22 cellular contexts compared by ENCODE assay signal in the genomic region with DNA sequence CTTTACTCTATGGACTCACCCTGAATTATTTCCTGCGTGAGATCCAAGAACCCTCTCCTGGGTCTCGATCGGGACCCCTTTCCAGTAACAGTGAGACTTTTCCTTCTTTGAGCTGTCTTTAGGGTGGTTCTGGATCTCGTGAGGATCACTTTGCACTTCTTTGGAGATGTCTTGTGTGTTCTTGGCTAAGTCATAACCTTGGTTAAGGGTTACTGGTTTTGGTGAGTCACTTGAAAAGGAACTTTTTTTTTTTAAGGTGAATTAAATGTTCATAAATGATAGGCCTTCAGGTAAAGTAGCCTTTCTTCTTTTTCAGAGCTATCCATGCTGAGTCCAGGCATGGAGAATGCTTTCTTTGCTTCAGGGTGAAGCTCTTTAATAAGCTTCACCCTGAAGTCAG. TPM values are rescaled to one million over a fixed set of nuclear protein-coding genes. Genes with fewer than 3 reads are reported as not detected.
DNase-seq lines count a peak whose midpoint lies in the region; ATAC-seq and TF ChIP-seq lines count a peak whose summit lies in the region.
"Had no signal": no experiment of that assay in that cellular context is flagged by ENCODE, and none has a peak within 500 bp of the region (broad histone marks: within the 10 kb centered on the region; RNA-seq: fewer than 3 reads in every experiment).

No MANE protein-coding gene starts in this region.

- WGBS in adrenal gland, 4 donors, result 77 to 81% (median 79%) methylated on average over 4 of the region's 4 CpGs

- H3K27ac ChIP-seq in HCT116 (ENCODE audit: low read depth, low read length), result no peak overlapping the region
- H3K27ac ChIP-seq in adrenal gland, result peak overlapping the region in 3 of 5 donors; percentile 18 to 82 (median 77)
- no peak overlapping the region for H3K27ac ChIP-seq in upper lobe of right lung
- H3K27ac ChIP-seq: BLaER1, left lung, suprapubic skin had no signal

- no peak overlapping the region for H3K27ac Mint-ChIP-seq in progenitor cell of endocrine pancreas
- H3K27ac Mint-ChIP-seq: activated naive CD8-positive, alpha-beta T cell treated with anti-CD3 and anti-CD28 coated beads, Interleukin-2, amount 50 U/mL, for 24 hours; natural killer cell treated with Interleukin-12 subunit alpha and Interleukin-12 subunit beta and Interleukin-15 and Interleukin-18, amount 100 ng/mL, for 72 hours had no signal

- RAD21 ChIA-PET in HCT116 (lab: Charles Lee; ENCODE audit: low non-redundant PET in 1 of 2, low total read pairs in 2 of 2, uncharacterized antibody in 2 of 2, unreplicated experiment in 2 of 2), result interaction anchor here in 1 of 2 experiments (1.1 kb wide), 1 partner anchor 8 kb away, joined by 4 read pairs; no protein-coding TSS in a partner anchor

- intact Hi-C loops in HCT116 (cut with micrococcal nuclease), result no loop called here
- intact Hi-C loops in adrenal gland (cut with DNase I), result no loop called here
- intact Hi-C loops in upper lobe of right lung (cut with DNase I), result no loop called here

- H3K27me3 ChIP-seq in HCT116 (ENCODE audit: insufficient read depth, low read length) (peaks cover 4% of the 10 kb centered on the region; the same call in 1 of the 2 replicates), adrenal gland (no peaks in the 10 kb centered on the region), skeletal muscle satellite cell (ENCODE audit: control insufficient read depth, insufficient read depth, low read length) (no peaks in the 10 kb centered on the region), upper lobe of right lung (no peaks in the 10 kb centered on the region), MG63 (no peaks in the 10 kb centered on the region; the same call in 1 of the 2 replicates)
- H3K27me3 ChIP-seq: BLaER1, left lung had no signal

- H3K4me1 ChIP-seq in HCT116 (ENCODE audit: control insufficient read depth in 1 of 2, insufficient read depth in 2 of 2, low read length in 2 of 2) (peaks cover 16 to 31% of the 10 kb centered on the region in 2 experiments), adrenal gland (replicated peaks in 1 of 2) (peaks cover 11 to 12% of the 10 kb centered on the region in 2 donors), skeletal muscle satellite cell (ENCODE audit: control insufficient read depth, insufficient read depth, low read length) (peaks cover 24% of the 10 kb centered on the region), upper lobe of right lung (peaks cover 4% of the 10 kb centered on the region)
- H3K4me1 ChIP-seq: left lung, suprapubic skin had no signal

- no peaks in the 10 kb centered on the region for H3K9me2 ChIP-seq in HCT116 (ENCODE audit: insufficient read depth)

- POLR2A ChIA-PET in HCT116 (lab: Charles Lee), result no interaction called here

- H3K4me3 ChIP-seq in HCT116 (replicated peaks in 1 of 2; ENCODE audit: low read depth in 1 of 2, low read length in 2 of 2) (no peak overlapping the region), adrenal gland (peak overlapping the region in 1 of 4 donors; percentile 21), skeletal muscle satellite cell (ENCODE audit: low read length) (peak overlapping the region; percentile 35), upper lobe of right lung (no peak overlapping the region), MG63 (no peak overlapping the region)
- H3K4me3 ChIP-seq: BLaER1, left lung, suprapubic skin had no signal

- CTCF ChIA-PET in HCT116 (lab: Charles Lee), result interaction anchor here (3.2 kb wide), 1 partner anchor 8 kb away, joined by 16 read pairs; no protein-coding TSS in a partner anchor

- no peak for TF ChIP-seq RAD21 in HCT116 (IDR thresholded peaks at IDR 0.05; ENCODE audit: low read depth)

- no peaks in the 10 kb centered on the region for H4K20me1 ChIP-seq in HCT116 (ENCODE audit: insufficient read depth)
- H4K20me1 ChIP-seq: BLaER1 had no signal

- no peak for TF ChIP-seq POLR2A in HCT116 (IDR thresholded peaks at IDR 0.05; ENCODE audit: borderline replicate concordance, extremely low read depth, insufficient read depth, insufficient read length)
- no peak for TF ChIP-seq POLR2A in adrenal gland (IDR thresholded peaks at IDR 0.05)

- no peaks in the 10 kb centered on the region for H3K79me2 ChIP-seq in HCT116 (ENCODE audit: insufficient read depth, low read length)

- DNase-seq in HCT116 (ENCODE audit: low read depth, low spot score) (no peak), adrenal gland (no peak), iris pigment epithelial cell (ENCODE audit: low read depth) (peak; percentile 48), progenitor cell of endocrine pancreas (ENCODE audit: low spot score, unreplicated experiment) (no peak), upper lobe of right lung (no peak), MG63 (no peak)
- DNase-seq: activated CD4-positive, alpha-beta T cell treated with anti-CD3 and anti-CD28 coated beads, Interleukin-2, amount 50 U/mL, for 48 hours; activated naive CD8-positive, alpha-beta T cell treated with anti-CD3 and anti-CD28 coated beads, Interleukin-2, amount 50 U/mL, for 24 hours; activated T-cell treated with anti-CD3 and anti-CD28 coated beads, Interleukin-2, amount 50 U/mL, for 4 hours; GOT3; head of caudate nucleus; left lung; MM.1S; NCI-H1930; NCI-H510A treated with DMSO at 0.1 percent for 48 hours; retina; stimulated activated CD4-positive, alpha-beta T cell treated with anti-CD3 and anti-CD28 coated beads, Interleukin-1b, Interleukin-23, amount 100 ng/mL, for 48 hours had no signal

- H3K27me3 Mint-ChIP-seq in progenitor cell of endocrine pancreas, result peaks cover 4% of the 10 kb centered on the region

- no peaks in the 10 kb centered on the region for H3K36me3 Mint-ChIP-seq in progenitor cell of endocrine pancreas (ENCODE audit: insufficient read depth)
- H3K36me3 Mint-ChIP-seq: natural killer cell treated with Interleukin-12 subunit alpha and Interleukin-12 subunit beta and Interleukin-15 and Interleukin-18, amount 100 ng/mL, for 72 hours had no signal

- no peak overlapping the region for H3K4me3 Mint-ChIP-seq in progenitor cell of endocrine pancreas (ENCODE audit: low read depth)
- H3K4me3 Mint-ChIP-seq: activated naive CD8-positive, alpha-beta T cell treated with anti-CD3 and anti-CD28 coated beads, Interleukin-2, amount 50 U/mL, for 24 hours; activated T-cell treated with anti-CD3 and anti-CD28 coated beads, Interleukin-2, amount 50 U/mL, for 4 hours; natural killer cell treated with Interleukin-12 subunit alpha and Interleukin-12 subunit beta and Interleukin-15 and Interleukin-18, amount 100 ng/mL, for 72 hours had no signal

- no peaks in the 10 kb centered on the region for H3K9me3 Mint-ChIP-seq in progenitor cell of endocrine pancreas (ENCODE audit: low read depth)
- H3K9me3 Mint-ChIP-seq: activated naive CD8-positive, alpha-beta T cell treated with anti-CD3 and anti-CD28 coated beads, Interleukin-2, amount 50 U/mL, for 24 hours; activated T-cell treated with anti-CD3 and anti-CD28 coated beads, Interleukin-2, amount 50 U/mL, for 4 hours; natural killer cell treated with Interleukin-12 subunit alpha and Interleukin-12 subunit beta and Interleukin-15 and Interleukin-18, amount 100 ng/mL, for 72 hours had no signal

- H3K9me3 ChIP-seq in HCT116 (ENCODE audit: control insufficient read depth in 1 of 2, insufficient read depth in 1 of 2, low read depth in 1 of 2, low read length in 2 of 2), result no peaks in the 10 kb centered on the region
- no peaks in the 10 kb centered on the region for H3K9me3 ChIP-seq in adrenal gland (replicated peaks in 1 of 3)
- no peaks in the 10 kb centered on the region for H3K9me3 ChIP-seq in skeletal muscle satellite cell (replicated peaks; ENCODE audit: low read length)
- no peaks in the 10 kb centered on the region for H3K9me3 ChIP-seq in upper lobe of right lung
- no peaks in the 10 kb centered on the region for H3K9me3 ChIP-seq in MG63
- H3K9me3 ChIP-seq: BLaER1, left lung, suprapubic skin had no signal

- H3K9ac ChIP-seq in HCT116 (ENCODE audit: low read length) (no peak overlapping the region), skeletal muscle satellite cell (ENCODE audit: low read depth, low read length) (no peak overlapping the region)
- H3K9ac ChIP-seq: BLaER1 had no signal

- H2AFZ ChIP-seq in HCT116 (ENCODE audit: low read depth, low read length, poor library complexity, severe bottlenecking), result peak overlapping the region; percentile 84

- peak overlapping the region; percentile 60 for H3K4me2 ChIP-seq in HCT116 (ENCODE audit: low read length)
- peak overlapping the region; percentile 67 for H3K4me2 ChIP-seq in skeletal muscle satellite cell (ENCODE audit: low read length)
- H3K4me2 ChIP-seq: BLaER1 had no signal

- peak; percentile 8; the same call in 1 of the 2 replicates for ATAC-seq in HCT116
- ATAC-seq in upper lobe of right lung, result no peak
- ATAC-seq: activated naive CD8-positive, alpha-beta T cell treated with anti-CD3 and anti-CD28 coated beads, Interleukin-2, amount 50 U/mL, for 24 hours; activated T-cell treated with anti-CD3 and anti-CD28 coated beads, Interleukin-2, amount 50 U/mL, for 4 hours; natural killer cell treated with Interleukin-12 subunit alpha and Interleukin-12 subunit beta and Interleukin-15 and Interleukin-18, amount 100 ng/mL, for 72 hours had no signal

- H3K4me1 Mint-ChIP-seq in progenitor cell of endocrine pancreas (ENCODE audit: low read depth), result peaks cover 6% of the 10 kb centered on the region
- H3K4me1 Mint-ChIP-seq: activated naive CD8-positive, alpha-beta T cell treated with anti-CD3 and anti-CD28 coated beads, Interleukin-2, amount 50 U/mL, for 24 hours had no signal

- BruUV-seq in HCT116 (replicated peaks; lab: Mats Ljungman, UMichigan), result no TSS peak

- H3K36me3 ChIP-seq in HCT116 (ENCODE audit: control insufficient read depth in 1 of 2, insufficient read depth in 2 of 2, low read length in 2 of 2) (no peaks in the 10 kb centered on the region), adrenal gland (replicated peaks in 1 of 2) (no peaks in the 10 kb centered on the region), skeletal muscle satellite cell (ENCODE audit: insufficient read depth, low read length) (no peaks in the 10 kb centered on the region), upper lobe of right lung (no peaks in the 10 kb centered on the region), MG63 (no peaks in the 10 kb centered on the region)
- H3K36me3 ChIP-seq: BLaER1, left lung, suprapubic skin had no signal

- TF ChIP-seq CTCF in HCT116 (IDR thresholded peaks at IDR 0.05 in 2 of 3, conservative IDR thresholded peaks at IDR 0.05 in 1 of 3; ENCODE audit: borderline replicate concordance in 1 of 3, insufficient read depth in 1 of 3, low read depth in 2 of 3, low read length in 2 of 3) (no peak), adrenal gland (IDR thresholded peaks at IDR 0.05) (no peak), progenitor cell of endocrine pancreas (IDR thresholded peaks at IDR 0.05; ENCODE audit: unreplicated experiment) (no peak), upper lobe of right lung (IDR thresholded peaks at IDR 0.05) (no peak)

RNA-seq across cellular contexts. Expression of gene GSTP1, which starts 19.4 kb away (rescaled TPM):
- total RNA-seq in HCT116 (2021; ENCODE audit: unreplicated experiment) (893 TPM), adrenal gland (1,000 to 10,000 TPM in 1 of 8 donors, 100 to 1,000 TPM in 7; 332 to 1,325 (median 429) TPM), progenitor cell of endocrine pancreas (978 and 982 TPM in 2 replicates), upper lobe of right lung (751 TPM)
- 1,051 and 1,266 TPM in 2 replicates for polyA plus RNA-seq in HCT116 (2012)
- polyA plus RNA-seq in adrenal gland, result 100 to 1,000 TPM; 267 to 762 (median 466) TPM
- total RNA-seq in skeletal muscle satellite cell (2012; rRNA removed), result 604 and 708 TPM in 2 replicates
- total RNA-seq in MG63 (2014; rRNA removed; shearing (Covaris generic); ENCODE audit: low replicate concordance), result 280 and 743 TPM in 2 replicates

RNA-seq across cellular contexts. Expression of gene CABP2, which starts 41.0 kb away (rescaled TPM):
- total RNA-seq in HCT116 (2021; ENCODE audit: unreplicated experiment), result not detected
- not detected in 2 replicates for polyA plus RNA-seq in HCT116 (2012)
- total RNA-seq in adrenal gland, result not detected
- not detected for polyA plus RNA-seq in adrenal gland
- total RNA-seq in skeletal muscle satellite cell (2012; rRNA removed), result not detected in 2 replicates
- total RNA-seq in progenitor cell of endocrine pancreas, result not detected in 2 replicates
- total RNA-seq in upper lobe of right lung, result not detected
- total RNA-seq in MG63 (2014; rRNA removed; shearing (Covaris generic); ENCODE audit: low replicate concordance), result not detected in 2 replicates
- total RNA-seq: activated T-cell treated with anti-CD3 and anti-CD28 coated beads, Interleukin-2, amount 50 U/mL, for 4 hours; HT1080; left lung; natural killer cell treated with Interleukin-12 subunit alpha and Interleukin-12 subunit beta and Interleukin-15 and Interleukin-18, amount 100 ng/mL, for 72 hours; suprapubic skin had no signal

RNA-seq across cellular contexts. Expression of gene NDUFV1, which starts 42.5 kb away (rescaled TPM):
- total RNA-seq in HCT116 (2021; ENCODE audit: unreplicated experiment) (242 TPM), adrenal gland (100 to 1,000 TPM; 176 to 439 (median 297) TPM), progenitor cell of endocrine pancreas (137 and 150 TPM in 2 replicates), upper lobe of right lung (141 TPM)
- polyA plus RNA-seq in HCT116 (2012), result 232 and 287 TPM in 2 replicates
- 100 to 1,000 TPM in 2 of 3 donors, 10 to 100 TPM in 1; 84.2 to 231 (median 227) TPM for polyA plus RNA-seq in adrenal gland
- total RNA-seq in skeletal muscle satellite cell (2012; rRNA removed), result 205 and 215 TPM in 2 replicates
- total RNA-seq in MG63 (2014; rRNA removed; shearing (Covaris generic); ENCODE audit: low replicate concordance), result 274 and 469 TPM in 2 replicates

RNA-seq across cellular contexts. Expression of gene CDK2AP2, which starts 56.3 kb away (rescaled TPM):
- 53.6 TPM for total RNA-seq in HCT116 (2021; ENCODE audit: unreplicated experiment)
- 82.3 and 90.6 TPM in 2 replicates for polyA plus RNA-seq in HCT116 (2012)
- total RNA-seq in adrenal gland, result 100 to 1,000 TPM in 1 of 8 donors, 10 to 100 TPM in 7; 34.0 to 218 (median 56.3) TPM
- polyA plus RNA-seq in adrenal gland, result 100 to 1,000 TPM in 1 of 3 donors, 10 to 100 TPM in 2; 55.4 to 110 (median 85.6) TPM
- total RNA-seq in skeletal muscle satellite cell (2012; rRNA removed), result 13.9 and 19.7 TPM in 2 replicates
- 35.0 and 35.7 TPM in 2 replicates for total RNA-seq in progenitor cell of endocrine pancreas
- 84.2 TPM for total RNA-seq in upper lobe of right lung
- total RNA-seq in MG63 (2014; rRNA removed; shearing (Covaris generic); ENCODE audit: low replicate concordance), result 14.1 and 14.8 TPM in 2 replicates

RNA-seq across cellular contexts. Expression of gene PITPNM1, which starts 59.1 kb away (rescaled TPM):
- total RNA-seq in HCT116 (2021; ENCODE audit: unreplicated experiment) (79.5 TPM), adrenal gland (100 to 1,000 TPM in 1 of 8 donors, 10 to 100 TPM in 7; 24.8 to 146 (median 53.3) TPM), progenitor cell of endocrine pancreas (67.9 and 76.3 TPM in 2 replicates), upper lobe of right lung (38.2 TPM)
- 44.7 and 63.3 TPM in 2 replicates for polyA plus RNA-seq in HCT116 (2012)
- 10 to 100 TPM; 42.6 to 70.9 (median 62.1) TPM for polyA plus RNA-seq in adrenal gland
- 17.2 and 18.3 TPM in 2 replicates for total RNA-seq in skeletal muscle satellite cell (2012; rRNA removed)
- 5.5 and 18.9 TPM in 2 replicates for total RNA-seq in MG63 (2014; rRNA removed; shearing (Covaris generic); ENCODE audit: low replicate concordance)

Comparison
In these comparisons a context has a peak if more than half of its experiments do, and no peak if none do; other contexts are left out.
1. H3K27ac ChIP-seq: peak in adrenal gland (3 of 5); none in HCT116 (single experiment) and upper lobe of right lung (single experiment).